ENCODE assay signal across 10 cellular contexts in genomic region chr3:58683001-58683845, GRCh38. TPM values are rescaled to one million over a fixed set of nuclear protein-coding genes. Genes with fewer than 3 reads are reported as not detected.
DNase-seq lines count a peak whose midpoint lies in the region; ATAC-seq, FAIRE-seq and TF ChIP-seq lines count a peak whose summit lies in the region.
"Had no signal": no experiment of that assay in that cellular context is flagged by ENCODE, and none has a peak within 500 bp of the region (broad histone marks: within the 10 kb centered on the region; RNA-seq: fewer than 3 reads in every experiment).

No MANE protein-coding gene starts in this region.

- no peak overlapping the region for H3K4me2 ChIP-seq in skeletal muscle satellite cell (ENCODE audit: low read length)

- H3K9ac ChIP-seq in skeletal muscle satellite cell (ENCODE audit: low read depth, low read length): peak overlapping the region; percentile 2

- peaks cover 8% of the 10 kb centered on the region for H3K27me3 Mint-ChIP-seq in activated CD8-positive, alpha-beta T cell treated with anti-CD3 and anti-CD28 coated beads for 36 hours
- peaks cover 4% of the 10 kb centered on the region for H3K27me3 Mint-ChIP-seq in activated CD8-positive, alpha-beta T cell treated with anti-CD3 and anti-CD28 coated beads, Interleukin-2, amount 10 ng/mL, durations not matched to agents 7 days and 5 days (ENCODE audit: low read depth)

- H3K9me3 ChIP-seq in skeletal muscle satellite cell (replicated peaks; ENCODE audit: low read length): no peaks in the 10 kb centered on the region
- no peaks in the 10 kb centered on the region for H3K9me3 ChIP-seq in small intestine (ENCODE audit: control insufficient read depth, low read depth)
- H3K9me3 ChIP-seq in sigmoid colon: no peaks in the 10 kb centered on the region
- H3K9me3 ChIP-seq: neutrophil had no signal

- H3K4me1 ChIP-seq in skeletal muscle satellite cell (ENCODE audit: control insufficient read depth, insufficient read depth, low read length) (peaks cover 22% of the 10 kb centered on the region), small intestine (ENCODE audit: control insufficient read depth in 2 of 2, insufficient read depth in 1 of 2, low read depth in 1 of 2, low read length in 1 of 2) (peaks cover 2% of the 10 kb centered on the region in 2 donors), sigmoid colon (no peaks in the 10 kb centered on the region)

- peaks cover 9% of the 10 kb centered on the region for H3K4me1 Mint-ChIP-seq in activated CD8-positive, alpha-beta T cell treated with anti-CD3 and anti-CD28 coated beads for 36 hours (ENCODE audit: low read depth)
- H3K4me1 Mint-ChIP-seq in activated CD8-positive, alpha-beta T cell treated with anti-CD3 and anti-CD28 coated beads, Interleukin-2, amount 10 ng/mL, durations not matched to agents 7 days and 5 days (ENCODE audit: low read depth): no peaks in the 10 kb centered on the region

- intact Hi-C loops in activated CD8-positive, alpha-beta T cell treated with anti-CD3 and anti-CD28 coated beads for 36 hours (cut with micrococcal nuclease): no loop called here
- intact Hi-C loops in Right ventricle myocardium superior (cut with DNase I): no loop called here
- intact Hi-C loops in sigmoid colon (cut with DNase I): no loop called here

- no peaks in the 10 kb centered on the region for H3K9me3 Mint-ChIP-seq in activated CD8-positive, alpha-beta T cell treated with anti-CD3 and anti-CD28 coated beads for 36 hours
- no peaks in the 10 kb centered on the region for H3K9me3 Mint-ChIP-seq in activated CD8-positive, alpha-beta T cell treated with anti-CD3 and anti-CD28 coated beads, Interleukin-2, amount 10 ng/mL, durations not matched to agents 7 days and 5 days (ENCODE audit: insufficient read depth)

- no peak overlapping the region for H3K27ac Mint-ChIP-seq in activated CD8-positive, alpha-beta T cell treated with anti-CD3 and anti-CD28 coated beads for 36 hours
- no peak overlapping the region for H3K27ac Mint-ChIP-seq in activated CD8-positive, alpha-beta T cell treated with anti-CD3 and anti-CD28 coated beads, Interleukin-2, amount 10 ng/mL, durations not matched to agents 7 days and 5 days

- peak; percentile 24 for DNase-seq in activated CD8-positive, alpha-beta T cell treated with anti-CD3 and anti-CD28 coated beads for 36 hours
- DNase-seq in activated CD8-positive, alpha-beta T cell treated with anti-CD3 and anti-CD28 coated beads, Interleukin-2, amount 10 ng/mL, durations not matched to agents 7 days and 5 days: no peak
- peak; percentile 20 for DNase-seq in SK-MEL-5 (ENCODE audit: low read depth, low spot score)
- DNase-seq in small intestine: no peak
- DNase-seq in Right ventricle myocardium superior: no peak
- no peak for DNase-seq in sigmoid colon

- no peak for TF ChIP-seq CTCF in activated CD8-positive, alpha-beta T cell treated with anti-CD3 and anti-CD28 coated beads for 36 hours (IDR thresholded peaks at IDR 0.05)
- TF ChIP-seq CTCF in sigmoid colon (IDR thresholded peaks at IDR 0.05): no peak

- H3K4me3 Mint-ChIP-seq in activated CD8-positive, alpha-beta T cell treated with anti-CD3 and anti-CD28 coated beads for 36 hours: no peak overlapping the region
- H3K4me3 Mint-ChIP-seq in activated CD8-positive, alpha-beta T cell treated with anti-CD3 and anti-CD28 coated beads, Interleukin-2, amount 10 ng/mL, durations not matched to agents 7 days and 5 days: no peak overlapping the region

- H3K27me3 ChIP-seq in skeletal muscle satellite cell (ENCODE audit: control insufficient read depth, insufficient read depth, low read length) (no peaks in the 10 kb centered on the region), small intestine (ENCODE audit: control insufficient read depth in 2 of 2, insufficient read depth in 2 of 2, low read length in 2 of 2) (no peaks in the 10 kb centered on the region), sigmoid colon (peaks cover 0 to 7% (median 0%) of the 10 kb centered on the region in 3 donors)
- H3K27me3 ChIP-seq: neutrophil had no signal

- in situ Hi-C loops in SK-MEL-5 (cut with HindIII; ENCODE audit: low pct_unique_long_range_greater_than_20kb, low sequenced_read_pairs): no loop called here

- 73 to 78% (median 75%) methylated on average over 8 of the region's 8 CpGs for WGBS in small intestine, 3 donors
- WGBS in sigmoid colon, 2 donors: 71 to 88% methylated on average over 8 of the region's 8 CpGs

- POLR2A ChIA-PET in activated CD8-positive, alpha-beta T cell treated with anti-CD3 and anti-CD28 coated beads for 36 hours (lab: Charles Lee): interaction anchor here (0.9 kb wide), 1 partner anchor 14 kb away, joined by 3 read pairs; no protein-coding TSS in a partner anchor
- POLR2A ChIA-PET in activated CD8-positive, alpha-beta T cell treated with anti-CD3 and anti-CD28 coated beads, Interleukin-2, amount 10 ng/mL, durations not matched to agents 7 days and 5 days (lab: Charles Lee): no interaction called here

- no peak for TF ChIP-seq POLR2A in sigmoid colon (IDR thresholded peaks at IDR 0.05)

- H3K36me3 ChIP-seq in skeletal muscle satellite cell (ENCODE audit: insufficient read depth, low read length) (no peaks in the 10 kb centered on the region), small intestine (ENCODE audit: control insufficient read depth in 2 of 2, insufficient read depth in 2 of 2, low read length in 2 of 2) (no peaks in the 10 kb centered on the region), sigmoid colon (no peaks in the 10 kb centered on the region)
- H3K36me3 ChIP-seq: neutrophil had no signal

- H3K27ac ChIP-seq in small intestine (ENCODE audit: low read depth in 1 of 2, low read length in 1 of 2): no peak overlapping the region
- no peak overlapping the region for H3K27ac ChIP-seq in sigmoid colon
- H3K27ac ChIP-seq: neutrophil had no signal

- ATAC-seq in activated CD8-positive, alpha-beta T cell treated with anti-CD3 and anti-CD28 coated beads for 36 hours: peak; percentile 30
- no peak for ATAC-seq in activated CD8-positive, alpha-beta T cell treated with anti-CD3 and anti-CD28 coated beads, Interleukin-2, amount 10 ng/mL, durations not matched to agents 7 days and 5 days
- ATAC-seq in HG02852 (IDR thresholded peaks at IDR 0.05; ENCODE audit: unreplicated experiment) (peak; percentile 72), Right ventricle myocardium superior (ENCODE audit: poor library complexity) (no peak)

- H3K36me3 Mint-ChIP-seq in activated CD8-positive, alpha-beta T cell treated with anti-CD3 and anti-CD28 coated beads for 36 hours (ENCODE audit: low read depth): no peaks in the 10 kb centered on the region
- H3K36me3 Mint-ChIP-seq in activated CD8-positive, alpha-beta T cell treated with anti-CD3 and anti-CD28 coated beads, Interleukin-2, amount 10 ng/mL, durations not matched to agents 7 days and 5 days (ENCODE audit: low read depth): no peaks in the 10 kb centered on the region

- TF ChIP-seq EP300 in sigmoid colon (IDR thresholded peaks at IDR 0.05): no peak

- CTCF ChIA-PET in activated CD8-positive, alpha-beta T cell treated with anti-CD3 and anti-CD28 coated beads for 36 hours (lab: Charles Lee): no interaction called here
- CTCF ChIA-PET in activated CD8-positive, alpha-beta T cell treated with anti-CD3 and anti-CD28 coated beads, Interleukin-2, amount 10 ng/mL, durations not matched to agents 7 days and 5 days (lab: Charles Lee): no interaction called here

- no peak overlapping the region for H3K4me3 ChIP-seq in skeletal muscle satellite cell (ENCODE audit: low read length)
- no peak overlapping the region for H3K4me3 ChIP-seq in small intestine (ENCODE audit: low read depth in 1 of 2, low read length in 2 of 2)
- H3K4me3 ChIP-seq in sigmoid colon: no peak overlapping the region

- no peak for FAIRE-seq in small intestine (lab: Jason Lieb, UNC)

RNA-seq across cellular contexts. Expression of gene FAM3D, which starts 16.6 kb away (rescaled TPM):
- total RNA-seq in activated CD8-positive, alpha-beta T cell treated with anti-CD3 and anti-CD28 coated beads for 36 hours: not detected
- total RNA-seq in activated CD8-positive, alpha-beta T cell treated with anti-CD3 and anti-CD28 coated beads, Interleukin-2, amount 10 ng/mL, durations not matched to agents 7 days and 5 days: not detected
- total RNA-seq in SK-MEL-5 (2014; rRNA removed; shearing (Covaris generic)): not detected in 2 replicates
- not detected in 2 replicates for polyA plus RNA-seq in SK-MEL-5 (2015; cell fraction: cytosol; rRNA removed)
- not detected in 2 replicates for polyA plus RNA-seq in SK-MEL-5 (2015; cell fraction: nucleus; rRNA removed)
- total RNA-seq in skeletal muscle satellite cell (2012; rRNA removed): not detected in 2 replicates
- polyA plus RNA-seq in small intestine: 100 to 1,000 TPM; 168 to 190 (median 173) TPM
- not detected for total RNA-seq in Right ventricle myocardium superior
- 1 to 10 TPM in 1 of 4 donors, under 1 TPM in 1, not detected in 2; 0.36 to 1.7 TPM for total RNA-seq in sigmoid colon
- 100 to 1,000 TPM; 215 to 477 (median 356) TPM for polyA plus RNA-seq in sigmoid colon
- polyA plus RNA-seq: BJ had no signal

Comparison
In these comparisons a context has a peak if more than half of its experiments do, and no peak if none do; other contexts are left out.
1. ATAC-seq: peak in activated CD8-positive, alpha-beta T cell treated with anti-CD3 and anti-CD28 coated beads for 36 hours (single experiment) and HG02852 (single experiment); none in activated CD8-positive, alpha-beta T cell treated with anti-CD3 and anti-CD28 coated beads, Interleukin-2, amount 10 ng/mL, durations not matched to agents 7 days and 5 days (single experiment) and Right ventricle myocardium superior (single experiment).
2. DNase-seq: peak in activated CD8-positive, alpha-beta T cell treated with anti-CD3 and anti-CD28 coated beads for 36 hours (single experiment) and SK-MEL-5 (single experiment); none in activated CD8-positive, alpha-beta T cell treated with anti-CD3 and anti-CD28 coated beads, Interleukin-2, amount 10 ng/mL, durations not matched to agents 7 days and 5 days (single experiment), small intestine (single experiment), Right ventricle myocardium superior (single experiment) and sigmoid colon (single experiment).